Comparison of ENCODE assay signal across 9 cellular contexts in genomic region chr2:10048501-10049171, GRCh38. TPM values are rescaled to one million over a fixed set of nuclear protein-coding genes. Genes with fewer than 3 reads are reported as not detected.
A peak's percentile ranks its signal among the peaks of the same experiment; 100 is the strongest.
DNase-seq lines count a peak whose midpoint lies in the region; ATAC-seq, FAIRE-seq and TF ChIP-seq lines count a peak whose summit lies in the region.
"Had no signal": no experiment of that assay in that cellular context is flagged by ENCODE, and none has a peak within 500 bp of the region (broad histone marks: within the 10 kb centered on the region; RNA-seq: fewer than 3 reads in every experiment).

No MANE protein-coding gene starts in this region.

- H3K79me2 ChIP-seq in osteoblast (ENCODE audit: insufficient read depth, low read length), result peaks cover 8% of the 10 kb centered on the region

- H3K36me3 ChIP-seq in osteoblast (ENCODE audit: insufficient read depth, low read length), result peaks cover 35% of the 10 kb centered on the region

- no peak overlapping the region for H3K4me2 ChIP-seq in osteoblast (ENCODE audit: insufficient read depth, low read length)

- no peak for FAIRE-seq in HTR-8/SVneo (lab: Jason Lieb, UNC)

- ATAC-seq in GM19328 (IDR thresholded peaks at IDR 0.05; ENCODE audit: unreplicated experiment), result no peak
- ATAC-seq in HG03175 (IDR thresholded peaks at IDR 0.05; ENCODE audit: unreplicated experiment), result no peak
- ATAC-seq in activated naive CD4-positive, alpha-beta T cell treated with anti-CD3 and anti-CD28 coated beads, Interleukin-2, amount 50 U/mL, for 72 hours, result no peak

- H3K9me3 ChIP-seq in osteoblast (ENCODE audit: low read depth, low read length), result no peaks in the 10 kb centered on the region

- no peaks in the 10 kb centered on the region for H3K4me1 ChIP-seq in osteoblast (ENCODE audit: insufficient read depth, low read length)

- H3K9me3 Mint-ChIP-seq in activated naive CD4-positive, alpha-beta T cell treated with anti-CD3 and anti-CD28 coated beads, Interleukin-2, amount 50 U/mL, for 72 hours, result no peaks in the 10 kb centered on the region

- no peak overlapping the region for H3K27ac Mint-ChIP-seq in activated naive CD4-positive, alpha-beta T cell treated with anti-CD3 and anti-CD28 coated beads, Interleukin-2, amount 50 U/mL, for 72 hours

- H3K27me3 ChIP-seq in osteoblast (ENCODE audit: insufficient read depth, low read length), result no peaks in the 10 kb centered on the region

- H2AFZ ChIP-seq in osteoblast (ENCODE audit: low read length), result no peak overlapping the region

- TF ChIP-seq CTCF in osteoblast (IDR thresholded peaks at IDR 0.05; ENCODE audit: extremely low read depth, low read depth, low read length), result peak; percentile 80

- peak; percentile 71 for DNase-seq in DMS 273 (lab: John Stamatoyannopoulos, UW; ENCODE audit: unreplicated experiment)
- peak; percentile 62 for DNase-seq in HTR-8/SVneo (ENCODE audit: insufficient read length, low spot score)
- peak; percentile 54 for DNase-seq in RPMI7951 (ENCODE audit: low read depth)
- peak; percentile 64 to 80 for DNase-seq in erythroblast (lab: John Stamatoyannopoulos, UW)
- DNase-seq in osteoblast (ENCODE audit: insufficient read length, low spot score, missing footprints), result peak; percentile 94
- DNase-seq in activated naive CD4-positive, alpha-beta T cell treated with anti-CD3 and anti-CD28 coated beads, Interleukin-2, amount 50 U/mL, for 72 hours (ENCODE audit: low spot score in 2 of 2), result no peak

- no peak overlapping the region for H3K4me3 ChIP-seq in osteoblast (ENCODE audit: insufficient read depth, low read length)
- H3K4me3 ChIP-seq: skin epidermis had no signal

- H4K20me1 ChIP-seq in osteoblast (ENCODE audit: insufficient read depth, low read length), result peaks cover 4% of the 10 kb centered on the region

- no peak for TF ChIP-seq POLR2A in erythroblast (IDR thresholded peaks at IDR 0.05; ENCODE audit: low read length)

- peak overlapping the region; percentile 25 for H3K27ac ChIP-seq in osteoblast (ENCODE audit: low read depth, low read length)

- peaks cover 0 to 4% of the 10 kb centered on the region in 2 donors for H3K36me3 Mint-ChIP-seq in activated naive CD4-positive, alpha-beta T cell treated with anti-CD3 and anti-CD28 coated beads, Interleukin-2, amount 50 U/mL, for 72 hours

RNA-seq across cellular contexts. Expression of gene KLF11, which starts 5.3 kb away (rescaled TPM):
- total RNA-seq in RPMI7951 (2014; rRNA removed; shearing (Covaris generic)), result 2.4 and 3.0 TPM in 2 replicates
- total RNA-seq in osteoblast, result 6.8 and 8.3 TPM in 2 replicates
- total RNA-seq in activated naive CD4-positive, alpha-beta T cell treated with anti-CD3 and anti-CD28 coated beads, Interleukin-2, amount 50 U/mL, for 72 hours, result 1 to 10 TPM; 1.1 to 7.5 TPM

RNA-seq across cellular contexts. Expression of gene CYS1, which starts 31.6 kb away (rescaled TPM):
- total RNA-seq in RPMI7951 (2014; rRNA removed; shearing (Covaris generic)), result 0.12 and 2.2 TPM in 2 replicates
- 0.36 and 1.5 TPM in 2 replicates for total RNA-seq in osteoblast
- total RNA-seq in activated naive CD4-positive, alpha-beta T cell treated with anti-CD3 and anti-CD28 coated beads, Interleukin-2, amount 50 U/mL, for 72 hours, result not detected

Comparison
In these comparisons a context has a peak if more than half of its experiments do, and no peak if none do; other contexts are left out.
1. DNase-seq: peak in DMS 273 (single experiment), HTR-8/SVneo (single experiment), RPMI7951 (single experiment), erythroblast (2 of 2) and osteoblast (single experiment); none in activated naive CD4-positive, alpha-beta T cell treated with anti-CD3 and anti-CD28 coated beads, Interleukin-2, amount 50 U/mL, for 72 hours (0 of 2).